1 cellular context compared by ENCODE assay signal in genomic region chr11:102374633-102375424, GRCh38.
TF ChIP-seq lines count a peak whose summit lies in the region.

No MANE protein-coding gene starts in this region.

TF ChIP-seq in HepG2, 621 proteins besides CTCF, POLR2A, EP300 and RAD21:
- TF ChIP-seq, protein P1, sequence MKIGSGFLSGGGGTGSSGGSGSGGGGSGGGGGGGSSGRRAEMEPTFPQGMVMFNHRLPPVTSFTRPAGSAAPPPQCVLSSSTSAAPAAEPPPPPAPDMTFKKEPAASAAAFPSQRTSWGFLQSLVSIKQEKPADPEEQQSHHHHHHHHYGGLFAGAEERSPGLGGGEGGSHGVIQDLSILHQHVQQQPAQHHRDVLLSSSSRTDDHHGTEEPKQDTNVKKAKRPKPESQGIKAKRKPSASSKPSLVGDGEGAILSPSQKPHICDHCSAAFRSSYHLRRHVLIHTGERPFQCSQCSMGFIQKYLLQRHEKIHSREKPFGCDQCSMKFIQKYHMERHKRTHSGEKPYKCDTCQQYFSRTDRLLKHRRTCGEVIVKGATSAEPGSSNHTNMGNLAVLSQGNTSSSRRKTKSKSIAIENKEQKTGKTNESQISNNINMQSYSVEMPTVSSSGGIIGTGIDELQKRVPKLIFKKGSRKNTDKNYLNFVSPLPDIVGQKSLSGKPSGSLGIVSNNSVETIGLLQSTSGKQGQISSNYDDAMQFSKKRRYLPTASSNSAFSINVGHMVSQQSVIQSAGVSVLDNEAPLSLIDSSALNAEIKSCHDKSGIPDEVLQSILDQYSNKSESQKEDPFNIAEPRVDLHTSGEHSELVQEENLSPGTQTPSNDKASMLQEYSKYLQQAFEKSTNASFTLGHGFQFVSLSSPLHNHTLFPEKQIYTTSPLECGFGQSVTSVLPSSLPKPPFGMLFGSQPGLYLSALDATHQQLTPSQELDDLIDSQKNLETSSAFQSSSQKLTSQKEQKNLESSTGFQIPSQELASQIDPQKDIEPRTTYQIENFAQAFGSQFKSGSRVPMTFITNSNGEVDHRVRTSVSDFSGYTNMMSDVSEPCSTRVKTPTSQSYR (CRISPR knock-in tag; IDR thresholded peaks at IDR 0.05; ENCODE audit: borderline replicate concordance), result peak; percentile 48; the same call in 1 of the 2 replicates
